ENCODE assay signal across 28 cellular contexts in the genomic region with DNA sequence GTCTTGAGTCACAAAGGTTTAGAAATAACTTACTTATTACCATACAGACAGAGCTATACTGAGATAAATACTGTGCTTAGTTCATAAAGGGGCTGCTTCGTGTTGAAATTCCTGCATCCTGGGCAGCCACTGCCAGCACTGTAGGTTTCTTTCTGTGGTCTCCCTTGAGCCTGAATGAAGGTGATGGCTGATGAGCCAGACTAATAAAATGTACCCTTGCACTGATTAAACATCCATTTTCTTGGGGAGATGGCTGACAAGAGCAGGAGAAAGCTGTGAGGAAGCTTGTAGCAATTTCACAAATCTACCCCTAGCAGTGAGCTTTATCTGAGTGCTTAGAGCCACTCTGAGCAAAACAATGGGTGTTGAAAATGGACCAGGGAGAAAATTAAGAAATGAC. TPM values are rescaled to one million over a fixed set of nuclear protein-coding genes. Genes with fewer than 3 reads are reported as not detected.
DNase-seq lines count a peak whose midpoint lies in the region; ATAC-seq and TF ChIP-seq lines count a peak whose summit lies in the region.
"Had no signal": no experiment of that assay in that cellular context is flagged by ENCODE, and none has a peak within 500 bp of the region (broad histone marks: within the 10 kb centered on the region; RNA-seq: fewer than 3 reads in every experiment).

No MANE protein-coding gene starts in this region.

- POLR2A ChIA-PET in SK-N-SH (lab: Yijun Ruan, JAX), result no interaction called here
- POLR2A ChIA-PET in CD8-positive, alpha-beta T cell (lab: Charles Lee), result interaction anchor here (0.9 kb wide), 1 partner anchor 23 kb away, joined by 3 read pairs; no protein-coding TSS in a partner anchor

- peak overlapping the region; percentile 19; the same call in 1 of the 2 replicates for H2AFZ ChIP-seq in SK-N-SH (ENCODE audit: low read depth)

- H4K20me1 ChIP-seq in SK-N-SH (ENCODE audit: insufficient read depth), result no peaks in the 10 kb centered on the region

- peak overlapping the region in 1 of 2 experiments; percentile 43; a peak in 2 of 4 replicates for H3K27ac ChIP-seq in SK-N-SH (ENCODE audit: low read depth in 2 of 2, low read length in 1 of 2)
- no peak overlapping the region for H3K27ac ChIP-seq in CD8-positive, alpha-beta T cell (ENCODE audit: low read depth, low read length)
- H3K27ac ChIP-seq: brain microvascular endothelial cell, gastroesophageal sphincter, right atrium auricular region, spleen, testis, uterus had no signal

- H3K27me3 Mint-ChIP-seq in osteocyte (ENCODE audit: unreplicated experiment), result no peaks in the 10 kb centered on the region
- H3K27me3 Mint-ChIP-seq in CD8-positive, alpha-beta T cell (ENCODE audit: low read depth), result peaks cover 32% of the 10 kb centered on the region

- no peaks in the 10 kb centered on the region for H3K36me3 ChIP-seq in SK-N-SH (replicated peaks in 1 of 2; ENCODE audit: control insufficient read depth in 1 of 2, insufficient read depth in 2 of 2, low read length in 1 of 2)
- H3K36me3 ChIP-seq in CD8-positive, alpha-beta T cell (ENCODE audit: insufficient read depth, low read length), result no peaks in the 10 kb centered on the region
- H3K36me3 ChIP-seq: brain microvascular endothelial cell, gastroesophageal sphincter, right atrium auricular region, spleen, uterus had no signal

- intact Hi-C loops in lower leg skin (cut with DNase I; ENCODE audit: low total_unique reads), result no loop called here
- intact Hi-C loops in CD8-positive, alpha-beta T cell (cut with DNase I, micrococcal nuclease), result no loop called here

- no peak for ATAC-seq in CD8-positive, alpha-beta T cell
- ATAC-seq: activated CD8-positive, alpha-beta T cell treated with anti-CD3 and anti-CD28 coated beads, Interleukin-2, amount 10 ng/mL, durations not matched to agents 7 days and 5 days; gastroesophageal sphincter had no signal

- DNase-seq in EH (ENCODE audit: low read depth) (peak; percentile 51), SK-N-SH (no peak), fibroblast of the aortic adventitia (ENCODE audit: low read depth) (peak; percentile 40), osteocyte (ENCODE audit: extremely low spot score, unreplicated experiment) (no peak), DMS 273 treated with DMSO at 0.1 percent for 48 hours (lab: John Stamatoyannopoulos, UW) (no peak), lower leg skin (ENCODE audit: low spot score in 2 of 2) (no peak)
- no peak for DNase-seq in CD8-positive, alpha-beta T cell
- no peak for DNase-seq in activated CD4-positive, CD25-positive, alpha-beta regulatory T cell treated with anti-CD3 and anti-CD28 coated beads, Interleukin-2, amount 50 U/mL, for 72 hours
- DNase-seq: ACHN; activated CD8-positive, alpha-beta T cell treated with anti-CD3 and anti-CD28 coated beads, Interleukin-2, amount 10 ng/mL, durations not matched to agents 7 days and 5 days; activated naive CD4-positive, alpha-beta T cell treated with anti-CD3 and anti-CD28 coated beads for 36 hours; brain microvascular endothelial cell; CD4-positive, alpha-beta memory T cell; EL; hippocampal formation; mammary epithelial cell; NCI-H1694; posterior cingulate gyrus; spleen; stimulated activated CD8-positive, alpha-beta memory T cell treated with anti-CD3 and anti-CD28 coated beads, Interleukin-4, amount 100 ng/mL, for 48 hours; T-helper 2 cell; testis; uterus had no signal

- peak overlapping the region; percentile 75 for H3K27ac Mint-ChIP-seq in osteocyte (ENCODE audit: unreplicated experiment)
- H3K27ac Mint-ChIP-seq in CD8-positive, alpha-beta T cell, result no peak overlapping the region
- H3K27ac Mint-ChIP-seq: activated CD8-positive, alpha-beta T cell treated with anti-CD3 and anti-CD28 coated beads, Interleukin-2, amount 10 ng/mL, durations not matched to agents 7 days and 5 days; activated naive CD4-positive, alpha-beta T cell treated with anti-CD3 and anti-CD28 coated beads for 36 hours; B cell; CD4-positive, alpha-beta memory T cell; nephron; stimulated activated naive CD8-positive, alpha-beta T cell treated with anti-CD3 and anti-CD28 coated beads, Interleukin-15, Interleukin-2, amounts not matched to agents 100 ng/mL and 50 ng/mL, for 24 hours had no signal

- H3K4me3 ChIP-seq in SK-N-SH (ENCODE audit: low read depth in 2 of 2, low read length in 1 of 2), result no peak overlapping the region
- no peak overlapping the region for H3K4me3 ChIP-seq in fibroblast of the aortic adventitia (ENCODE audit: low read depth, low read length)
- no peak overlapping the region for H3K4me3 ChIP-seq in lower leg skin (ENCODE audit: low read depth, poor library complexity, severe bottlenecking)
- no peak overlapping the region for H3K4me3 ChIP-seq in CD8-positive, alpha-beta T cell (ENCODE audit: low read depth, low read length)
- H3K4me3 ChIP-seq: gastroesophageal sphincter, right atrium auricular region, spleen, testis, uterus had no signal

- peaks cover 7 to 35% of the 10 kb centered on the region in 2 experiments; a peak in 3 of 4 replicates for H3K4me1 ChIP-seq in SK-N-SH (ENCODE audit: control insufficient read depth in 1 of 2, insufficient read depth in 2 of 2, low read depth in 1 of 2, low read length in 1 of 2)
- H3K4me1 ChIP-seq in CD8-positive, alpha-beta T cell (ENCODE audit: insufficient read depth, low read length), result no peaks in the 10 kb centered on the region
- H3K4me1 ChIP-seq: testis, uterus had no signal

- no peaks in the 10 kb centered on the region for H3K27me3 ChIP-seq in SK-N-SH (ENCODE audit: insufficient read depth)
- peaks cover 3% of the 10 kb centered on the region for H3K27me3 ChIP-seq in CD8-positive, alpha-beta T cell (ENCODE audit: insufficient read depth, low read length)
- H3K27me3 ChIP-seq: brain microvascular endothelial cell, gastroesophageal sphincter, right atrium auricular region, spleen, testis, uterus had no signal

- H3K9me2 ChIP-seq in SK-N-SH, result no peaks in the 10 kb centered on the region

- no peak for TF ChIP-seq EP300 in SK-N-SH (IDR thresholded peaks at IDR 0.05; ENCODE audit: borderline replicate concordance in 1 of 2, low read depth in 1 of 2, low read length in 1 of 2)

- TF ChIP-seq POLR2A in lower leg skin (IDR thresholded peaks at IDR 0.05), result no peak

- H3K4me3 Mint-ChIP-seq in osteocyte (ENCODE audit: unreplicated experiment), result no peak overlapping the region
- no peak overlapping the region for H3K4me3 Mint-ChIP-seq in CD8-positive, alpha-beta T cell
- H3K4me3 Mint-ChIP-seq: activated CD8-positive, alpha-beta T cell treated with anti-CD3 and anti-CD28 coated beads, Interleukin-2, amount 10 ng/mL, durations not matched to agents 7 days and 5 days; activated naive CD4-positive, alpha-beta T cell treated with anti-CD3 and anti-CD28 coated beads for 36 hours; B cell; CD4-positive, alpha-beta memory T cell; nephron; stimulated activated naive CD8-positive, alpha-beta T cell treated with anti-CD3 and anti-CD28 coated beads, Interleukin-15, Interleukin-2, amounts not matched to agents 100 ng/mL and 50 ng/mL, for 24 hours had no signal

- H3K4me1 Mint-ChIP-seq in osteocyte (ENCODE audit: unreplicated experiment), result peaks cover 71% of the 10 kb centered on the region
- no peaks in the 10 kb centered on the region for H3K4me1 Mint-ChIP-seq in CD8-positive, alpha-beta T cell (ENCODE audit: low read depth)
- H3K4me1 Mint-ChIP-seq: B cell, nephron had no signal

- H3F3A ChIP-seq in SK-N-SH (replicated peaks; ENCODE audit: insufficient read depth), result peaks cover 21% of the 10 kb centered on the region

- H3K4me2 ChIP-seq in SK-N-SH, result peak overlapping the region; percentile 25; the same call in 1 of the 2 replicates

- WGBS in SK-N-SH (ENCODE audit: low lambda C conversion rate), result 55% methylated on average over 1 of the region's 1 CpG
- 65 to 83% methylated on average over 1 of the region's 1 CpG for WGBS in lower leg skin, 2 donors

- CTCF ChIA-PET in SK-N-SH (lab: Yijun Ruan, JAX), result no interaction called here
- CTCF ChIA-PET in CD8-positive, alpha-beta T cell (lab: Charles Lee), result interaction anchor here (1.2 to 1.3 kb wide), 2 partner anchors 12 to 21 kb away, joined by 4 read pairs; no protein-coding TSS in a partner anchor

- no peaks in the 10 kb centered on the region for H3K9me3 Mint-ChIP-seq in osteocyte (ENCODE audit: unreplicated experiment)
- no peaks in the 10 kb centered on the region for H3K9me3 Mint-ChIP-seq in CD8-positive, alpha-beta T cell
- H3K9me3 Mint-ChIP-seq: activated naive CD4-positive, alpha-beta T cell treated with anti-CD3 and anti-CD28 coated beads for 36 hours; CD4-positive, alpha-beta memory T cell; nephron; stimulated activated naive CD8-positive, alpha-beta T cell treated with anti-CD3 and anti-CD28 coated beads, Interleukin-15, Interleukin-2, amounts not matched to agents 100 ng/mL and 50 ng/mL, for 24 hours had no signal

- no peaks in the 10 kb centered on the region for H3K36me3 Mint-ChIP-seq in osteocyte (ENCODE audit: unreplicated experiment)
- H3K36me3 Mint-ChIP-seq in CD8-positive, alpha-beta T cell, result no peaks in the 10 kb centered on the region
- H3K36me3 Mint-ChIP-seq: CD4-positive, alpha-beta memory T cell had no signal

- TF ChIP-seq CTCF in SK-N-SH (IDR thresholded peaks at IDR 0.05) (no peak), fibroblast of the aortic adventitia (IDR thresholded peaks at IDR 0.05; ENCODE audit: insufficient read depth, low read length) (no peak), osteocyte (IDR thresholded peaks at IDR 0.05) (no peak), lower leg skin (IDR thresholded peaks at IDR 0.05) (no peak)
- TF ChIP-seq CTCF in CD8-positive, alpha-beta T cell (IDR thresholded peaks at IDR 0.05), result no peak

- peak overlapping the region; percentile 34 for H3K9ac ChIP-seq in SK-N-SH

- H3K79me2 ChIP-seq in SK-N-SH (ENCODE audit: insufficient read depth), result no peaks in the 10 kb centered on the region

- H3K9me3 ChIP-seq in SK-N-SH, result no peaks in the 10 kb centered on the region
- H3K9me3 ChIP-seq in CD8-positive, alpha-beta T cell (ENCODE audit: low read length), result no peaks in the 10 kb centered on the region
- H3K9me3 ChIP-seq: gastroesophageal sphincter, right atrium auricular region, spleen, testis, uterus had no signal

- no peak for TF ChIP-seq RAD21 in SK-N-SH (IDR thresholded peaks at IDR 0.05; ENCODE audit: low read length)

TF ChIP-seq in SK-N-SH, 30 proteins besides CTCF, POLR2A, EP300 and RAD21 (continues in another document):
- TF ChIP-seq PBX3 (IDR thresholded peaks at IDR 0.05), result peak; percentile 56

RNA-seq across cellular contexts. Expression of gene ZSWIM6, which starts 23.4 kb away (rescaled TPM):
- 7.4 and 9.8 TPM in 2 replicates for polyA plus RNA-seq in SK-N-SH (2012; rRNA removed)
- polyA plus RNA-seq in SK-N-SH (2012; cell fraction: cytosol; rRNA removed), result 5.8 and 6.4 TPM in 2 replicates
- 13.4 and 24.6 TPM in 2 replicates for polyA plus RNA-seq in SK-N-SH (2012; cell fraction: nucleus; rRNA removed)
- 3.1 and 6.9 TPM in 2 replicates for total RNA-seq in fibroblast of the aortic adventitia (ENCODE audit: low replicate concordance)
- 20.6 and 20.7 TPM in 2 replicates for total RNA-seq in osteocyte
- total RNA-seq in lower leg skin, result 1 to 10 TPM; 7.1 to 8.7 (median 8.1) TPM
- total RNA-seq in CD8-positive, alpha-beta T cell, result 1 to 10 TPM; 3.9 to 4.1 TPM

Comparison
In these comparisons a context has a peak if more than half of its experiments do, and no peak if none do; other contexts are left out.
1. DNase-seq: peak in EH (single experiment) and fibroblast of the aortic adventitia (single experiment); none in SK-N-SH (single experiment), osteocyte (single experiment), DMS 273 treated with DMSO at 0.1 percent for 48 hours (single experiment), lower leg skin (0 of 2), CD8-positive, alpha-beta T cell (0 of 7) and activated CD4-positive, CD25-positive, alpha-beta regulatory T cell treated with anti-CD3 and anti-CD28 coated beads, Interleukin-2, amount 50 U/mL, for 72 hours (single experiment).